9 cellular contexts compared by ENCODE assay signal in genomic region chr7:144384071-144384470, GRCh38. TPM values are rescaled to one million over a fixed set of nuclear protein-coding genes. Genes with fewer than 3 reads are reported as not detected.
A peak's percentile ranks its signal among the peaks of the same experiment; 100 is the strongest.
DNase-seq lines count a peak whose midpoint lies in the region; ATAC-seq, FAIRE-seq and TF ChIP-seq lines count a peak whose summit lies in the region.
"Had no signal": no experiment of that assay in that cellular context is flagged by ENCODE, and none has a peak within 500 bp of the region (broad histone marks: within the 10 kb centered on the region; RNA-seq: fewer than 3 reads in every experiment).

No MANE protein-coding gene starts in this region.

- no peaks in the 10 kb centered on the region for H4K20me1 ChIP-seq in K562 (replicated peaks; ENCODE audit: control insufficient read depth, insufficient read depth, low read length)

- POLR2A ChIA-PET in K562 (lab: Yijun Ruan, JAX): no interaction called here

- H3K9ac ChIP-seq in K562 (ENCODE audit: insufficient read depth in 1 of 2, low read depth in 2 of 2, low read length in 2 of 2): no peak overlapping the region

- ATAC-seq in GM19023 (IDR thresholded peaks at IDR 0.05; ENCODE audit: unreplicated experiment) (peak; percentile 84), HG03095 (IDR thresholded peaks at IDR 0.05; ENCODE audit: unreplicated experiment) (peak; percentile 87), K562 (peak; percentile 38; the same call in 1 of the 3 replicates)

- no peak overlapping the region for H3K4me3 ChIP-seq in K562

- no peaks in the 10 kb centered on the region for H3K27me3 Mint-ChIP-seq in osteocyte (ENCODE audit: unreplicated experiment)

- CTCF ChIA-PET in K562 (lab: Yijun Ruan, JAX; ENCODE audit: low intra/inter-chr PET ratio): no interaction called here

- H3K36me3 Mint-ChIP-seq in osteocyte (ENCODE audit: unreplicated experiment): no peaks in the 10 kb centered on the region

- no peak overlapping the region for H3K27ac ChIP-seq in K562 (ENCODE audit: extremely low read depth, low read depth, low read length)

- DNase-seq in K562 (ENCODE audit: extremely low read depth in 1 of 4, low spot score in 3 of 4) (no peak), osteocyte (ENCODE audit: extremely low spot score, unreplicated experiment) (peak; percentile 21), GM13977 (ENCODE audit: low spot score) (no peak), putamen (ENCODE audit: low spot score) (no peak), cerebellar cortex (ENCODE audit: low spot score) (no peak), NCI-H82 treated with DMSO at 0.1 percent for 48 hours (lab: John Stamatoyannopoulos, UW; ENCODE audit: unreplicated experiment) (no peak)

- no peaks in the 10 kb centered on the region for H3K79me2 ChIP-seq in K562 (ENCODE audit: control insufficient read depth, insufficient read depth, low read length)

- TF ChIP-seq POLR2A in K562 (conservative IDR thresholded peaks at IDR 0.05): no peak

- FAIRE-seq in K562 (lab: Jason Lieb, UNC): no peak
- FAIRE-seq: colon had no signal

- H3K4me2 ChIP-seq in K562 (ENCODE audit: insufficient read depth, low read length): no peak overlapping the region

- in situ Hi-C loops in K562 (cut with MboI) (no loop called here), GM13977 (cut with MboI; ENCODE audit: low pct_unique_long_range_greater_than_20kb, low sequenced_read_pairs, unreplicated experiment) (no loop called here)

- no peaks in the 10 kb centered on the region for H3K36me3 ChIP-seq in K562 (ENCODE audit: control insufficient read depth, insufficient read depth, low read length)

- no peaks in the 10 kb centered on the region for H3K4me1 ChIP-seq in K562 (replicated peaks in 1 of 2; ENCODE audit: control insufficient read depth in 2 of 2, insufficient read depth in 2 of 2, low read length in 2 of 2)

- no peaks in the 10 kb centered on the region for H3K9me3 Mint-ChIP-seq in osteocyte (ENCODE audit: unreplicated experiment)

- intact Hi-C loops in K562 (cut with micrococcal nuclease): no loop called here

- peaks cover 16% of the 10 kb centered on the region for H3K4me1 Mint-ChIP-seq in osteocyte (ENCODE audit: unreplicated experiment)

- no peak for TF ChIP-seq RAD21 in K562 (CRISPR knock-in tag; conservative IDR thresholded peaks at IDR 0.05 in 1 of 2, IDR thresholded peaks at IDR 0.05 in 1 of 2)

- H2AFZ ChIP-seq in K562 (ENCODE audit: low read depth, low read length): no peak overlapping the region

- no peak overlapping the region for H3K4me3 Mint-ChIP-seq in osteocyte (ENCODE audit: unreplicated experiment)

- H3K27ac Mint-ChIP-seq in osteocyte (ENCODE audit: unreplicated experiment): no peak overlapping the region

- no peaks in the 10 kb centered on the region for H3K27me3 ChIP-seq in K562 (ENCODE audit: control insufficient read depth in 2 of 2, insufficient read depth in 2 of 2, low read length in 2 of 2)

- no peaks in the 10 kb centered on the region for H3K9me3 ChIP-seq in K562 (replicated peaks; ENCODE audit: control insufficient read depth, insufficient read depth, low read depth, low read length)

- no TSS peak for BruUV-seq in K562 (replicated peaks; lab: Mats Ljungman, UMichigan)

- no peaks in the 10 kb centered on the region for H3K9me1 ChIP-seq in K562 (ENCODE audit: control insufficient read depth, insufficient read depth, low read length)

- 0% methylated on average over 4 of the region's 4 CpGs for WGBS in K562 (ENCODE audit: insufficient coverage, low coverage, missing lambda C conversion rate)

- no peak for TF ChIP-seq CTCF in K562 (IDR thresholded peaks at IDR 0.05 in 2 of 3, conservative IDR thresholded peaks at IDR 0.05 in 1 of 3; ENCODE audit: insufficient read depth in 2 of 3, low read depth in 1 of 3, low read length in 3 of 3)
- TF ChIP-seq CTCF in osteocyte (IDR thresholded peaks at IDR 0.05): no peak
- no peak for TF ChIP-seq CTCF in GM13977 (IDR thresholded peaks at IDR 0.05; ENCODE audit: extremely low read depth, insufficient read depth, missing control alignments)

- TF ChIP-seq EP300 in K562 (IDR thresholded peaks at IDR 0.05; ENCODE audit: low read length): no peak

TF ChIP-seq in K562, 482 proteins besides CTCF, POLR2A, EP300 and RAD21 (continues in another document):
- no peak for TF ChIP-seq ZNF174 (CRISPR knock-in tag; IDR thresholded peaks at IDR 0.05)
- no peak for TF ChIP-seq ZNF146 (CRISPR knock-in tag; IDR thresholded peaks at IDR 0.05; ENCODE audit: unreplicated experiment)
- no peak for TF ChIP-seq ZNF76 (CRISPR knock-in tag; IDR thresholded peaks at IDR 0.05; ENCODE audit: borderline replicate concordance)
- TF ChIP-seq, protein P1, sequence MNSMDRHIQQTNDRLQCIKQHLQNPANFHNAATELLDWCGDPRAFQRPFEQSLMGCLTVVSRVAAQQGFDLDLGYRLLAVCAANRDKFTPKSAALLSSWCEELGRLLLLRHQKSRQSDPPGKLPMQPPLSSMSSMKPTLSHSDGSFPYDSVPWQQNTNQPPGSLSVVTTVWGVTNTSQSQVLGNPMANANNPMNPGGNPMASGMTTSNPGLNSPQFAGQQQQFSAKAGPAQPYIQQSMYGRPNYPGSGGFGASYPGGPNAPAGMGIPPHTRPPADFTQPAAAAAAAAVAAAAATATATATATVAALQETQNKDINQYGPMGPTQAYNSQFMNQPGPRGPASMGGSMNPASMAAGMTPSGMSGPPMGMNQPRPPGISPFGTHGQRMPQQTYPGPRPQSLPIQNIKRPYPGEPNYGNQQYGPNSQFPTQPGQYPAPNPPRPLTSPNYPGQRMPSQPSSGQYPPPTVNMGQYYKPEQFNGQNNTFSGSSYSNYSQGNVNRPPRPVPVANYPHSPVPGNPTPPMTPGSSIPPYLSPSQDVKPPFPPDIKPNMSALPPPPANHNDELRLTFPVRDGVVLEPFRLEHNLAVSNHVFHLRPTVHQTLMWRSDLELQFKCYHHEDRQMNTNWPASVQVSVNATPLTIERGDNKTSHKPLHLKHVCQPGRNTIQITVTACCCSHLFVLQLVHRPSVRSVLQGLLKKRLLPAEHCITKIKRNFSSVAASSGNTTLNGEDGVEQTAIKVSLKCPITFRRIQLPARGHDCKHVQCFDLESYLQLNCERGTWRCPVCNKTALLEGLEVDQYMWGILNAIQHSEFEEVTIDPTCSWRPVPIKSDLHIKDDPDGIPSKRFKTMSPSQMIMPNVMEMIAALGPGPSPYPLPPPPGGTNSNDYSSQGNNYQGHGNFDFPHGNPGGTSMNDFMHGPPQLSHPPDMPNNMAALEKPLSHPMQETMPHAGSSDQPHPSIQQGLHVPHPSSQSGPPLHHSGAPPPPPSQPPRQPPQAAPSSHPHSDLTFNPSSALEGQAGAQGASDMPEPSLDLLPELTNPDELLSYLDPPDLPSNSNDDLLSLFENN (IDR thresholded peaks at IDR 0.05; ENCODE audit: low read depth in 2 of 2, low read length in 2 of 2): no peak
- TF ChIP-seq BCL6 (CRISPR knock-in tag; IDR thresholded peaks at IDR 0.05): no peak
- no peak for TF ChIP-seq ZKSCAN8 (CRISPR knock-in tag; IDR thresholded peaks at IDR 0.05)
- TF ChIP-seq ZNF740 (CRISPR knock-in tag; IDR thresholded peaks at IDR 0.05): no peak
- TF ChIP-seq ZNF740 (tag; IDR thresholded peaks at IDR 0.05): no peak

RNA-seq across cellular contexts. Expression of gene NOBOX, which starts 19.4 kb away (rescaled TPM):
- total RNA-seq in K562 (2011; cell fraction: chromatin; rRNA removed; ENCODE audit: low replicate concordance): not detected in 2 replicates
- total RNA-seq in K562 (2011; cell fraction: nucleolus; rRNA removed): not detected in 2 replicates
- not detected in 2 replicates for total RNA-seq in K562 (2011; cell fraction: nucleoplasm; rRNA removed)
- total RNA-seq in K562 (2014; rRNA removed) (not detected in 2 replicates), K562 (2014; rRNA removed; fragmentation: Illumina TruSeq; extraction: Trizol) (not detected in 2 replicates), K562 (2015; rRNA removed; fragmentation: Illumina TruSeq; extraction: Trizol) (not detected in 2 replicates), K562 (2021) (not detected in 2 replicates), osteocyte (not detected in 2 replicates)
- polyA plus RNA-seq in K562 (2011; rRNA removed) (not detected in 2 replicates), K562 (2014; fragmentation: Illumina TruSeq; extraction: Trizol) (not detected in 2 replicates), K562 (2014; fragmentation: Nextera tagmentation; extraction: Ambion mirVana) (not detected), K562 (2014; rRNA removed) (not detected in 2 replicates)
- polyA plus RNA-seq in K562 (2011; cell fraction: cytosol; rRNA removed): not detected in 2 replicates
- polyA plus RNA-seq in K562 (2011; cell fraction: nucleus; rRNA removed): not detected in 2 replicates
- not detected in 2 replicates for polyA plus RNA-seq in K562 (2012)
- not detected in 2 replicates for polyA minus RNA-seq in K562 (2011; rRNA and poly(A)+ RNA removed)
- polyA minus RNA-seq in K562 (2011; cell fraction: cytosol; rRNA and poly(A)+ RNA removed): not detected in 2 replicates
- not detected in 2 replicates for polyA minus RNA-seq in K562 (2011; cell fraction: nucleus; rRNA and poly(A)+ RNA removed)

RNA-seq across cellular contexts. Expression of gene ARHGEF5, which starts 28.9 kb away (rescaled TPM):
- total RNA-seq in K562 (2011; cell fraction: chromatin; rRNA removed; ENCODE audit: low replicate concordance): 0.46 TPM in 1 of 2 replicates, not detected in the other
- total RNA-seq in K562 (2011; cell fraction: nucleolus; rRNA removed): 0.33 TPM in 1 of 2 replicates, not detected in the other
- total RNA-seq in K562 (2011; cell fraction: nucleoplasm; rRNA removed): not detected in 2 replicates
- total RNA-seq in K562 (2014; rRNA removed) (0.04 and 0.09 TPM in 2 replicates), K562 (2014; rRNA removed; fragmentation: Illumina TruSeq; extraction: Trizol) (0.18 TPM in 1 of 2 replicates, not detected in the other), K562 (2015; rRNA removed; fragmentation: Illumina TruSeq; extraction: Trizol) (0.07 and 0.11 TPM in 2 replicates), K562 (2021) (0.29 and 0.49 TPM in 2 replicates), osteocyte (4.1 and 7.4 TPM in 2 replicates)
- polyA plus RNA-seq in K562 (2011; rRNA removed) (0.26 and 0.34 TPM in 2 replicates), K562 (2014; fragmentation: Illumina TruSeq; extraction: Trizol) (0.10 and 0.12 TPM in 2 replicates), K562 (2014; fragmentation: Nextera tagmentation; extraction: Ambion mirVana) (under 1 TPM in 1 of 2 experiments, not detected in 1; 0.03 TPM), K562 (2014; rRNA removed) (0.03 and 0.12 TPM in 2 replicates)
- 0.31 and 0.75 TPM in 2 replicates for polyA plus RNA-seq in K562 (2011; cell fraction: cytosol; rRNA removed)
- polyA plus RNA-seq in K562 (2011; cell fraction: nucleus; rRNA removed): 0.34 and 1.1 TPM in 2 replicates
- 0.17 and 0.30 TPM in 2 replicates for polyA plus RNA-seq in K562 (2012)
- polyA minus RNA-seq in K562 (2011; rRNA and poly(A)+ RNA removed): 0.36 and 0.74 TPM in 2 replicates
- not detected in 2 replicates for polyA minus RNA-seq in K562 (2011; cell fraction: cytosol; rRNA and poly(A)+ RNA removed)
- 0.11 and 0.81 TPM in 2 replicates for polyA minus RNA-seq in K562 (2011; cell fraction: nucleus; rRNA and poly(A)+ RNA removed)
